Comparison of ENCODE assay signal across 35 cellular contexts in genomic region chr2:157271590-157272203, GRCh38. TPM values are rescaled to one million over a fixed set of nuclear protein-coding genes. Genes with fewer than 3 reads are reported as not detected.
DNase-seq lines count a peak whose midpoint lies in the region; ATAC-seq, FAIRE-seq and TF ChIP-seq lines count a peak whose summit lies in the region.
"Had no signal": no experiment of that assay in that cellular context is flagged by ENCODE, and none has a peak within 500 bp of the region (broad histone marks: within the 10 kb centered on the region; RNA-seq: fewer than 3 reads in every experiment).

No MANE protein-coding gene starts in this region.

- H3K9me3 ChIP-seq in OCI-LY3 (ENCODE audit: insufficient read depth, low read length) (no peaks in the 10 kb centered on the region), ascending aorta (no peaks in the 10 kb centered on the region)
- H3K9me3 ChIP-seq: BLaER1, psoas muscle, thoracic aorta, uterus had no signal

- H3K4me2 ChIP-seq in OCI-LY3 (ENCODE audit: low read length) = peak overlapping the region; percentile 81
- H3K4me2 ChIP-seq: BLaER1 had no signal

- no peak for TF ChIP-seq POLR2A in GM12891 (IDR thresholded peaks at IDR 0.05; ENCODE audit: low read depth, low read length)

- no peaks in the 10 kb centered on the region for H3K79me2 ChIP-seq in OCI-LY3 (ENCODE audit: low read length)

- DNase-seq in GM12891 (ENCODE audit: insufficient read length, low spot score) (no peak), NCI-H510A treated with DMSO at 0.1 percent for 48 hours (lab: John Stamatoyannopoulos, UW) (no peak), ascending aorta (ENCODE audit: low spot score in 2 of 2) (no peak), NCI-H524 treated with DMSO at 0.1 percent for 48 hours (lab: John Stamatoyannopoulos, UW) (no peak)
- no peak for DNase-seq in stimulated activated naive CD4-positive, alpha-beta T cell treated with Interleukin-2 at 50 U/mL for 16 hours (lab: John Stamatoyannopoulos, UW)
- DNase-seq: anterior cingulate cortex; effector memory CD8-positive, alpha-beta T cell; foreskin fibroblast; heart right ventricle; midbrain; naive thymus-derived CD4-positive, alpha-beta T cell; NCI-H1092 treated with DMSO at 0.1 percent for 48 hours; NCI-H187 treated with DMSO at 0.1 percent for 48 hours; NCI-H526 treated with DMSO at 0.1 percent for 48 hours; occipital lobe; psoas muscle; SHP77 treated with DMSO at 0.1 percent for 48 hours; stimulated activated CD4-positive, alpha-beta T cell treated with anti-CD3 and anti-CD28 coated beads, Interleukin-4, amount 100 ng/mL, for 4 hours; stimulated activated naive B cell treated with anti-CD40 and anti-IgM and Interleukin-4, amounts not matched to agents 10 μg/mL and 1 μg/mL and 100 μg/mL, for 72 hours; T1000; uterus had no signal

- TF ChIP-seq CTCF in OCI-LY3 (IDR thresholded peaks at IDR 0.05; ENCODE audit: low read depth, low read length) (no peak), ascending aorta (IDR thresholded peaks at IDR 0.05) (no peak)

- H3K27me3 ChIP-seq in OCI-LY3 (ENCODE audit: low read depth, low read length) (no peaks in the 10 kb centered on the region), ascending aorta (no peaks in the 10 kb centered on the region)
- H3K27me3 ChIP-seq: BLaER1, cardiac muscle cell, heart right ventricle, uterus had no signal

- H4K20me1 ChIP-seq in OCI-LY3 (ENCODE audit: insufficient read depth, low read length) = no peaks in the 10 kb centered on the region
- H4K20me1 ChIP-seq: BLaER1 had no signal

- H3K4me3 ChIP-seq in OCI-LY3 (ENCODE audit: low read length) = peak overlapping the region; percentile 58
- no peak overlapping the region for H3K4me3 ChIP-seq in ascending aorta
- H3K4me3 ChIP-seq: BLaER1, cardiac muscle cell, coronary artery, heart right ventricle, psoas muscle, thoracic aorta, uterus had no signal

- H3K9ac ChIP-seq in OCI-LY3 (ENCODE audit: low read length) = peak overlapping the region; percentile 75
- H3K9ac ChIP-seq: BLaER1 had no signal

- FAIRE-seq in GM12891 (lab: Jason Lieb, UNC) = peak; percentile 9

- ATAC-seq in GM18520 (IDR thresholded peaks at IDR 0.05; ENCODE audit: unreplicated experiment) = peak; percentile 29
- peak; percentile 63 for ATAC-seq in GM21717 (IDR thresholded peaks at IDR 0.05; ENCODE audit: unreplicated experiment)
- ATAC-seq: effector memory CD8-positive, alpha-beta T cell; HCT116; heart right ventricle; naive thymus-derived CD4-positive, alpha-beta T cell; Panc1; psoas muscle; stimulated activated naive B cell treated with anti-CD40 and anti-IgM and Interleukin-4, amounts not matched to agents 10 μg/mL and 1 μg/mL and 100 μg/mL, for 72 hours; WTC11 had no signal

- 0 out of 2 replicates have a peak overlapping the region, but pooled peaks have one; percentile 57 for H2AFZ ChIP-seq in OCI-LY3 (ENCODE audit: low read depth, low read length)

- H3K27ac ChIP-seq in OCI-LY3 (ENCODE audit: low read length) (peak overlapping the region; percentile 98), ascending aorta (no peak overlapping the region)
- H3K27ac ChIP-seq: BLaER1, cardiac muscle cell, coronary artery, heart right ventricle, psoas muscle, thoracic aorta, uterus had no signal

- H3K36me3 ChIP-seq in OCI-LY3 (replicated peaks; ENCODE audit: low read depth, low read length) = peaks cover 3% of the 10 kb centered on the region
- H3K36me3 ChIP-seq in ascending aorta = no peaks in the 10 kb centered on the region
- H3K36me3 ChIP-seq: BLaER1, cardiac muscle cell, heart right ventricle, thoracic aorta, uterus had no signal

- peaks cover 62% of the 10 kb centered on the region for H3K4me1 ChIP-seq in OCI-LY3 (ENCODE audit: low read length)
- no peaks in the 10 kb centered on the region for H3K4me1 ChIP-seq in ascending aorta
- H3K4me1 ChIP-seq: BLaER1, heart right ventricle, psoas muscle, uterus had no signal

- intact Hi-C loops in ascending aorta (cut with DNase I) = no loop called here

TF ChIP-seq in GM12891, 5 proteins besides CTCF, POLR2A, EP300 and RAD21:
- TF ChIP-seq PAX5 (IDR thresholded peaks at IDR 0.05; ENCODE audit: insufficient read depth, low read length, severe bottlenecking) (no peak), TAF1 (IDR thresholded peaks at IDR 0.05; ENCODE audit: low read depth, low read length) (no peak), POU2F2 (IDR thresholded peaks at IDR 0.05; ENCODE audit: low read depth, low read length) (no peak), POLR2AphosphoS5 (IDR thresholded peaks at IDR 0.05; ENCODE audit: low read depth, low read length) (no peak), SPI1 (IDR thresholded peaks at IDR 0.05; ENCODE audit: low read depth, low read length) (no peak)

RNA-seq across cellular contexts. Expression of gene GALNT5, which starts 14.2 kb away (rescaled TPM):
- not detected for polyA plus RNA-seq in GM12891 (2012; ENCODE audit: low read depth, missing spikeins)
- total RNA-seq in ascending aorta = 0.11 TPM
- total RNA-seq: activated CD8-positive, alpha-beta memory T cell treated with anti-CD3 and anti-CD28 coated beads for 36 hours; naive thymus-derived CD4-positive, alpha-beta T cell had no signal
- polyA plus RNA-seq: naive thymus-derived CD4-positive, alpha-beta T cell had no signal

RNA-seq across cellular contexts. Expression of gene ERMN, which starts 53.9 kb away (rescaled TPM):
- 0.74 TPM for polyA plus RNA-seq in GM12891 (2012; ENCODE audit: low read depth, missing spikeins)
- not detected for total RNA-seq in ascending aorta
- total RNA-seq: HT-29, kidney epithelial cell, psoas muscle had no signal
- polyA plus RNA-seq: AG04450, cardiac muscle cell had no signal
